ENCODE assay signal across 8 cellular contexts in the genomic region with DNA sequence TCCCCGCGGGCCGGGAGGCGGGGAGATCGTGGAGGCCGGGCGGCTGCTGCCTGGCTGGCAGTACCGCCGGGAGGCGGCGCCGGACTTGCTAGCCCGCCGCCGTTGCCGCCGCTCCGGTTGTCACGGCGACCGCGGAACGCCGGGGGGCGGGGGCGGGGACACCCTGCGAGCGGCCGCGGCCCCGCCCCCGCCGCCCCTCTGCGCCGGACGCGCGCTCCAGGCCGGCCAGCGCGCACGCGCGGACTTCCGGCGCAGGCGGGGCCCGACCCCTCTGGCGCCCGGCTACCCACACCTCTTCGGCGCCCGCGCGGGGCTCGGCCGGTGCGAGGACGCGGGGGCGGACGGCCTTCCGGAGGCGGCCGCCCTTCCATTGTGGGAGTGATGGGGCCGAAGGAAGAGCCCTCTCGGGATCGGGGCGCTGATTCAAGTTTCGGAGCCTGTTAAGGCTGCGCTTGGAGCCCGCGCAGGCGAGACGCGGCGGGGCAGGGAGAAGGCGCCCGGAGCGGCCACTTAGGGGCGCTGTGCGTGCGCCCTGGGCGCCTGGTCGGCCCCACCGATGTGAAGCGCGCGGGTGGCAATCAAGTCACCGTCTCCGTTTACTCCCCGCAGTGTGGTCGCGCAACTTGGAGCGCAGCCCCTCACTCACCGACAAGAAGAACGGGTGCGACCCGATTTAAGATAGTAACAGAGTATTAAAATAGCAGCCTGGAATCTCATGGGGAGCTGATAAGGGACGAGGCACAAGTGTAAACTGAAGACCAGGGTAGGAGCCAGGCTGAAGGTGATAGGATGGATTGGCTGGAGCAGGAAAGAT. TPM values are rescaled to one million over a fixed set of nuclear protein-coding genes. Genes with fewer than 3 reads are reported as not detected.
DNase-seq lines count a peak whose midpoint lies in the region; ATAC-seq, FAIRE-seq and TF ChIP-seq lines count a peak whose summit lies in the region.

No MANE protein-coding gene starts in this region.

- DNase-seq in A549 (ENCODE audit: low read depth in 1 of 2, low spot score in 1 of 2) (peak; percentile 75 to 93), NCI-H2107 (lab: John Stamatoyannopoulos, UW) (peak; percentile 76), UCSD-AML1 (lab: John Stamatoyannopoulos, UW; ENCODE audit: unreplicated experiment) (peak; percentile 86), brain pericyte (ENCODE audit: low read depth, low spot score) (peak; percentile 68)

- H3K4me2 ChIP-seq in A549, result peak overlapping the region; percentile 85

- WGBS in A549 (ENCODE audit: missing lambda C conversion rate), result under 1% methylated on average over 11 of the region's 100 CpGs

- H3K27ac ChIP-seq in A549 (peak overlapping the region; percentile 95 to 96), skeletal muscle tissue (ENCODE audit: low read depth, low read length) (peak overlapping the region; percentile 23)

- TF ChIP-seq POLR2A in A549 (IDR thresholded peaks at IDR 0.05; ENCODE audit: low read length) (peak; percentile 72), GM18526 (IDR thresholded peaks at IDR 0.05; ENCODE audit: extremely low read depth, insufficient read length) (peak; percentile 48)

- peak; percentile 53 to 80 for TF ChIP-seq RAD21 in A549 (conservative IDR thresholded peaks at IDR 0.05 in 1 of 2, IDR thresholded peaks at IDR 0.05 in 1 of 2)

- peak; percentile 93 for TF ChIP-seq CTCF in A549 (IDR thresholded peaks at IDR 0.05)

- ATAC-seq in A549 (peak; percentile 87 to 90), HG03064 (IDR thresholded peaks at IDR 0.05; ENCODE audit: low read depth, unreplicated experiment) (peak; percentile 87)

- H3K9me3 ChIP-seq in A549, result no peaks in the 10 kb centered on the region
- H3K9me3 ChIP-seq in iPS-18c (ENCODE audit: control insufficient read depth, insufficient read depth, low read length), result no peaks in the 10 kb centered on the region
- no peaks in the 10 kb centered on the region for H3K9me3 ChIP-seq in skeletal muscle tissue (ENCODE audit: control insufficient read depth in 3 of 3, low read length in 3 of 3)

- no peak for FAIRE-seq in A549 (lab: Jason Lieb, UNC)

- H3K27me3 ChIP-seq in skeletal muscle tissue (ENCODE audit: control insufficient read depth in 3 of 3, insufficient read depth in 3 of 3, low read length in 3 of 3), result peaks cover 0 to under 1% (median 0%) of the 10 kb centered on the region in 3 donors

- H3K4me1 ChIP-seq in A549 (peaks cover 29% of the 10 kb centered on the region), skeletal muscle tissue (ENCODE audit: control insufficient read depth in 3 of 3, insufficient read depth in 3 of 3, low read length in 3 of 3) (peaks cover 9 to 15% (median 9%) of the 10 kb centered on the region in 3 donors)

- no peaks in the 10 kb centered on the region for H3K36me3 ChIP-seq in skeletal muscle tissue (ENCODE audit: control insufficient read depth in 3 of 3, insufficient read depth in 3 of 3, low read length in 3 of 3)

- POLR2A ChIA-PET in A549 (lab: Yijun Ruan, JAX), result interaction anchor here (0.6 to 1.3 kb wide), 2 partner anchors 9 to 186 kb away, joined by 4 to 5 read pairs; no protein-coding TSS in a partner anchor

- CTCF ChIA-PET in A549 (lab: Yijun Ruan, JAX), result interaction anchor here (0.6 to 2.1 kb wide), 8 partner anchors 8 to 900 kb away, joined by 3 to 5 read pairs (median 3); no protein-coding TSS in a partner anchor

- no peak for TF ChIP-seq EP300 in A549 (IDR thresholded peaks at IDR 0.05)

- H3K9ac ChIP-seq in skeletal muscle tissue (ENCODE audit: low read depth in 1 of 3, low read length in 3 of 3), result peak overlapping the region; percentile 52 to 78 (median 70)

- H3K4me3 ChIP-seq in A549 (peak overlapping the region; percentile 69), iPS-18c (ENCODE audit: insufficient read depth, low read depth, low read length) (peak overlapping the region; percentile 78), skeletal muscle tissue (ENCODE audit: low read length in 3 of 3) (peak overlapping the region; percentile 54 to 79 (median 78))

TF ChIP-seq in A549, 52 proteins besides CTCF, POLR2A, EP300 and RAD21:
- TF ChIP-seq HOXB5 (CRISPR knock-in tag; IDR thresholded peaks at IDR 0.05) (0 out of 2 replicates have a peak, but pooled peaks have one; percentile 41), JUN (IDR thresholded peaks at IDR 0.05) (peak; percentile 67 to 77; a peak in 4 of 5 replicates), SREBF2 (IDR thresholded peaks at IDR 0.05) (no peak), RCOR1 (IDR thresholded peaks at IDR 0.05; ENCODE audit: low read depth, low read length) (no peak), HDAC2 (IDR thresholded peaks at IDR 0.05) (peak; percentile 29; the same call in 1 of the 2 replicates), ZSCAN20 (CRISPR knock-in tag; IDR thresholded peaks at IDR 0.05) (no peak), KDM5A (IDR thresholded peaks at IDR 0.05) (peak; percentile 69), PHF8 (IDR thresholded peaks at IDR 0.05; ENCODE audit: borderline replicate concordance, low read depth) (peak; percentile 85), SMC3 (IDR thresholded peaks at IDR 0.05) (peak; percentile 84)
- TF ChIP-seq, protein P1, sequence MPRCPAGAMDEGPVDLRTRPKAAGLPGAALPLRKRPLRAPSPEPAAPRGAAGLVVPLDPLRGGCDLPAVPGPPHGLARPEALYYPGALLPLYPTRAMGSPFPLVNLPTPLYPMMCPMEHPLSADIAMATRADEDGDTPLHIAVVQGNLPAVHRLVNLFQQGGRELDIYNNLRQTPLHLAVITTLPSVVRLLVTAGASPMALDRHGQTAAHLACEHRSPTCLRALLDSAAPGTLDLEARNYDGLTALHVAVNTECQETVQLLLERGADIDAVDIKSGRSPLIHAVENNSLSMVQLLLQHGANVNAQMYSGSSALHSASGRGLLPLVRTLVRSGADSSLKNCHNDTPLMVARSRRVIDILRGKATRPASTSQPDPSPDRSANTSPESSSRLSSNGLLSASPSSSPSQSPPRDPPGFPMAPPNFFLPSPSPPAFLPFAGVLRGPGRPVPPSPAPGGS (IDR thresholded peaks at IDR 0.05), result peak; percentile 69; the same call in 1 of the 3 replicates
- TF ChIP-seq, protein P2, sequence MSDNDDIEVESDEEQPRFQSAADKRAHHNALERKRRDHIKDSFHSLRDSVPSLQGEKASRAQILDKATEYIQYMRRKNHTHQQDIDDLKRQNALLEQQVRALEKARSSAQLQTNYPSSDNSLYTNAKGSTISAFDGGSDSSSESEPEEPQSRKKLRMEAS (IDR thresholded peaks at IDR 0.05), result 0 out of 2 replicates have a peak, but pooled peaks have one; percentile 59
- TF ChIP-seq, protein P3, sequence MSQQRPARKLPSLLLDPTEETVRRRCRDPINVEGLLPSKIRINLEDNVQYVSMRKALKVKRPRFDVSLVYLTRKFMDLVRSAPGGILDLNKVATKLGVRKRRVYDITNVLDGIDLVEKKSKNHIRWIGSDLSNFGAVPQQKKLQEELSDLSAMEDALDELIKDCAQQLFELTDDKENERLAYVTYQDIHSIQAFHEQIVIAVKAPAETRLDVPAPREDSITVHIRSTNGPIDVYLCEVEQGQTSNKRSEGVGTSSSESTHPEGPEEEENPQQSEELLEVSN (IDR thresholded peaks at IDR 0.05; ENCODE audit: borderline replicate concordance, low read depth), result 0 out of 2 replicates have a peak, but pooled peaks have one; percentile 41
- TF ChIP-seq, protein P4, sequence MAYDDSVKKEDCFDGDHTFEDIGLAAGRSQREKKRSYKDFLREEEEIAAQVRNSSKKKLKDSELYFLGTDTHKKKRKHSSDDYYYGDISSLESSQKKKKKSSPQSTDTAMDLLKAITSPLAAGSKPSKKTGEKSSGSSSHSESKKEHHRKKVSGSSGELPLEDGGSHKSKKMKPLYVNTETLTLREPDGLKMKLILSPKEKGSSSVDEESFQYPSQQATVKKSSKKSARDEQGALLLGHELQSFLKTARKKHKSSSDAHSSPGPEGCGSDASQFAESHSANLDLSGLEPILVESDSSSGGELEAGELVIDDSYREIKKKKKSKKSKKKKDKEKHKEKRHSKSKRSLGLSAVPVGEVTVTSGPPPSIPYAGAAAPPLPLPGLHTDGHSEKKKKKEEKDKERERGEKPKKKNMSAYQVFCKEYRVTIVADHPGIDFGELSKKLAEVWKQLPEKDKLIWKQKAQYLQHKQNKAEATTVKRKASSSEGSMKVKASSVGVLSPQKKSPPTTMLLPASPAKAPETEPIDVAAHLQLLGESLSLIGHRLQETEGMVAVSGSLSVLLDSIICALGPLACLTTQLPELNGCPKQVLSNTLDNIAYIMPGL (CRISPR knock-in tag; IDR thresholded peaks at IDR 0.05; ENCODE audit: borderline replicate concordance), result peak; percentile 44; the same call in 1 of the 2 replicates

RNA-seq across cellular contexts. Expression of a gene that starts 0.4 kb away (rescaled TPM):
- 129 and 145 TPM in 2 replicates for polyA plus RNA-seq in A549 (2011; rRNA removed)
- 17.3 and 20.8 TPM in 2 replicates for polyA plus RNA-seq in A549 (2012; cell fraction: cytosol; rRNA removed)
- polyA plus RNA-seq in A549 (2012; cell fraction: nucleus; rRNA removed), result 14.4 and 21.9 TPM in 2 replicates
- polyA plus RNA-seq in A549 (2017; fragmentation: RNase III; extraction: RNeasy Plus Mini Kit Qiagen cat#74134 plus additional on column Dnase treatment), result 47.5 to 53.6 TPM (median 52.0 TPM) in 3 replicates
- polyA minus RNA-seq in A549 (2011; rRNA and poly(A)+ RNA removed), result 50.2 and 51.8 TPM in 2 replicates
- total RNA-seq in skeletal muscle tissue, result 20.4 TPM

Comparison
In these comparisons a context has a peak if more than half of its experiments do, and no peak if none do; other contexts are left out.
1. Peak in every context shown above with its lines: DNase-seq, ATAC-seq, H3K4me3 ChIP-seq and H3K27ac ChIP-seq.